9 cellular contexts compared by ENCODE assay signal in genomic region chr14:28773917-28774691, GRCh38. TPM values are rescaled to one million over a fixed set of nuclear protein-coding genes. Genes with fewer than 3 reads are reported as not detected.
DNase-seq lines count a peak whose midpoint lies in the region; ATAC-seq and TF ChIP-seq lines count a peak whose summit lies in the region.
"Had no signal": no experiment of that assay in that cellular context is flagged by ENCODE, and none has a peak within 500 bp of the region (broad histone marks: within the 10 kb centered on the region; RNA-seq: fewer than 3 reads in every experiment).

No MANE protein-coding gene starts in this region.

- H4K20me1 ChIP-seq in PC-9 (ENCODE audit: insufficient read depth), result no peaks in the 10 kb centered on the region

- H3K79me2 ChIP-seq in ACC112 (ENCODE audit: control insufficient read depth, insufficient read depth, low read length, unreplicated experiment) (no peaks in the 10 kb centered on the region), PC-9 (ENCODE audit: low read depth) (no peaks in the 10 kb centered on the region)

- POLR2A ChIA-PET in PC-9 (lab: Charles Lee; ENCODE audit: unreplicated experiment), result no interaction called here

- H3K4me1 ChIP-seq in ACC112 (ENCODE audit: control insufficient read depth, insufficient read depth, low read length, unreplicated experiment) (peaks cover 17% of the 10 kb centered on the region), PC-9 (replicated peaks; ENCODE audit: insufficient read depth) (no peaks in the 10 kb centered on the region)

- H3K27me3 ChIP-seq in ACC112 (ENCODE audit: insufficient read depth, low read length), result peaks cover 100% of the 10 kb centered on the region
- H3K27me3 ChIP-seq in PC-9 (ENCODE audit: insufficient read depth, low read depth), result no peaks in the 10 kb centered on the region

- no TSS peak for BruUV-seq in PC-9 (replicated peaks; lab: Mats Ljungman, UMichigan)

- no peaks in the 10 kb centered on the region for H3F3A ChIP-seq in PC-9 (ENCODE audit: insufficient read depth, low read depth)

- no peaks in the 10 kb centered on the region for H3K9me3 ChIP-seq in PC-9 (ENCODE audit: insufficient read depth, low read depth)

- no peak overlapping the region for H3K4me2 ChIP-seq in PC-9

- intact Hi-C loops in PC-9 (cut with micrococcal nuclease; ENCODE audit: unreplicated experiment), result no loop called here

- peaks cover 1% of the 10 kb centered on the region for H3K36me3 Mint-ChIP-seq in activated naive CD8-positive, alpha-beta T cell treated with anti-CD3 and anti-CD28 coated beads, Interleukin-2, amount 50 U/mL, for 24 hours (ENCODE audit: low read depth)

- no peaks in the 10 kb centered on the region for H3K36me3 ChIP-seq in ACC112 (ENCODE audit: insufficient read depth, low read length)
- H3K36me3 ChIP-seq in PC-9 (ENCODE audit: low read depth), result no peaks in the 10 kb centered on the region

- CTCF ChIA-PET in PC-9 (lab: Charles Lee), result interaction anchor here (0.6 kb wide), 2 partner anchors 33 to 745 kb away, joined by 3 to 7 read pairs; no protein-coding TSS in a partner anchor

- no peak for ATAC-seq in activated naive CD8-positive, alpha-beta T cell treated with anti-CD3 and anti-CD28 coated beads, Interleukin-2, amount 50 U/mL, for 24 hours
- ATAC-seq in HG03469 (IDR thresholded peaks at IDR 0.05; ENCODE audit: unreplicated experiment), result no peak

- H3K27ac Mint-ChIP-seq in activated naive CD8-positive, alpha-beta T cell treated with anti-CD3 and anti-CD28 coated beads, Interleukin-2, amount 50 U/mL, for 24 hours, result no peak overlapping the region

- peaks cover 76% of the 10 kb centered on the region for H3K27me3 Mint-ChIP-seq in activated naive CD8-positive, alpha-beta T cell treated with anti-CD3 and anti-CD28 coated beads, Interleukin-2, amount 50 U/mL, for 24 hours

- H2AFZ ChIP-seq in ACC112 (ENCODE audit: low read length, unreplicated experiment) (peak overlapping the region; percentile 15), PC-9 (no peak overlapping the region)

- H3K4me3 ChIP-seq in ACC112 (ENCODE audit: low read depth, low read length), result peak overlapping the region; percentile 66
- no peak overlapping the region for H3K4me3 ChIP-seq in PC-9

- DNase-seq in H4 (ENCODE audit: low spot score), result peak; percentile 94
- DNase-seq in RPMI8226, result peak; percentile 3
- peak; percentile 73 for DNase-seq in iPS DF 19.7 (ENCODE audit: low read depth, low spot score)
- DNase-seq in PC-9, result no peak
- no peak for DNase-seq in activated naive CD8-positive, alpha-beta T cell treated with anti-CD3 and anti-CD28 coated beads, Interleukin-2, amount 50 U/mL, for 24 hours
- no peak for DNase-seq in stimulated activated CD4-positive, alpha-beta T cell treated with anti-CD3 and anti-CD28 coated beads, Interleukin-4, amount 100 ng/mL, for 24 hours
- DNase-seq: effector CD4-positive, alpha-beta T cell had no signal

- no peaks in the 10 kb centered on the region for H3K9me2 ChIP-seq in PC-9 (ENCODE audit: insufficient read depth)

- no peaks in the 10 kb centered on the region for H3K4me1 Mint-ChIP-seq in activated naive CD8-positive, alpha-beta T cell treated with anti-CD3 and anti-CD28 coated beads, Interleukin-2, amount 50 U/mL, for 24 hours

- no peak for TF ChIP-seq CTCF in PC-9 (conservative IDR thresholded peaks at IDR 0.05)

- H3K4me3 Mint-ChIP-seq in activated naive CD8-positive, alpha-beta T cell treated with anti-CD3 and anti-CD28 coated beads, Interleukin-2, amount 50 U/mL, for 24 hours, result no peak overlapping the region

- H3K9me3 Mint-ChIP-seq in activated naive CD8-positive, alpha-beta T cell treated with anti-CD3 and anti-CD28 coated beads, Interleukin-2, amount 50 U/mL, for 24 hours, result peaks cover 20% of the 10 kb centered on the region

- no peak overlapping the region for H3K27ac ChIP-seq in ACC112 (ENCODE audit: low read depth, low read length)
- no peak overlapping the region for H3K27ac ChIP-seq in PC-9

RNA-seq across cellular contexts. Expression of gene FOXG1, which starts 7.5 kb away (rescaled TPM):
- 4.8 and 8.2 TPM in 2 replicates for total RNA-seq in H4 (2014; rRNA removed; shearing (Covaris generic))
- total RNA-seq in PC-9 (2021), result not detected in 2 replicates

Comparison
In these comparisons a context has a peak if more than half of its experiments do, and no peak if none do; other contexts are left out.
1. DNase-seq: peak in H4 (single experiment), RPMI8226 (single experiment) and iPS DF 19.7 (single experiment); none in PC-9 (0 of 2), activated naive CD8-positive, alpha-beta T cell treated with anti-CD3 and anti-CD28 coated beads, Interleukin-2, amount 50 U/mL, for 24 hours (single experiment) and stimulated activated CD4-positive, alpha-beta T cell treated with anti-CD3 and anti-CD28 coated beads, Interleukin-4, amount 100 ng/mL, for 24 hours (single experiment).